Comparison of ENCODE assay signal across 1 cellular context in genomic region chr2:168564641-168565040, GRCh38.
TF ChIP-seq lines count a peak whose summit lies in the region.

No MANE protein-coding gene starts in this region.

TF ChIP-seq in H1, 55 proteins besides CTCF, POLR2A, EP300 and RAD21 (continued from another document):
- TF ChIP-seq CHD7 (IDR thresholded peaks at IDR 0.05; ENCODE audit: insufficient replicate concordance, low read length): no peak
- TF ChIP-seq FOSL1 (IDR thresholded peaks at IDR 0.05; ENCODE audit: insufficient read depth, low read depth, low read length): no peak
- no peak for TF ChIP-seq JUND (IDR thresholded peaks at IDR 0.05; ENCODE audit: low read length)
- TF ChIP-seq E2F6 (IDR thresholded peaks at IDR 0.05): no peak
- TF ChIP-seq ZNF274 (IDR thresholded peaks at IDR 0.05; ENCODE audit: borderline replicate concordance, extremely low read depth, low read length): no peak
- TF ChIP-seq SP2 (IDR thresholded peaks at IDR 0.05; ENCODE audit: low read length): no peak
- TF ChIP-seq MAX (IDR thresholded peaks at IDR 0.05): no peak
- TF ChIP-seq GABPA (IDR thresholded peaks at IDR 0.05; ENCODE audit: borderline replicate concordance, insufficient read depth, low read length): no peak
- no peak for TF ChIP-seq BCL11A (IDR thresholded peaks at IDR 0.05; ENCODE audit: low read depth in 2 of 2, low read length in 2 of 2)
- TF ChIP-seq SRF (IDR thresholded peaks at IDR 0.05; ENCODE audit: low read depth, low read length): no peak
- TF ChIP-seq CEBPB (IDR thresholded peaks at IDR 0.05; ENCODE audit: low read depth, low read length): no peak
